In genomic region chr13:43780666-43781065, GRCh38 we compare ENCODE assay signal across 1 cellular context.
A peak's percentile ranks its signal among the peaks of the same experiment; 100 is the strongest.
TF ChIP-seq lines count a peak whose summit lies in the region.

No MANE protein-coding gene starts in this region.

TF ChIP-seq in H1, 55 proteins besides CTCF, POLR2A, EP300 and RAD21 (continued from another document):
- TF ChIP-seq ATF2 (IDR thresholded peaks at IDR 0.05; ENCODE audit: low read length) (no peak), TEAD4 (IDR thresholded peaks at IDR 0.05; ENCODE audit: low read depth, low read length) (peak; percentile 72), TBP (IDR thresholded peaks at IDR 0.05; ENCODE audit: low read depth, low read length) (no peak), RFX5 (IDR thresholded peaks at IDR 0.05; ENCODE audit: borderline replicate concordance, low read depth, low read length) (no peak), BCL11A (IDR thresholded peaks at IDR 0.05; ENCODE audit: low read depth in 2 of 2, low read length in 2 of 2) (peak in 1 of 2 experiments; percentile 5), RNF2 (IDR thresholded peaks at IDR 0.05; ENCODE audit: borderline replicate concordance, low read depth, low read length, missing control alignments, poor library complexity, severe bottlenecking) (no peak), TCF12 (IDR thresholded peaks at IDR 0.05; ENCODE audit: low read depth, low read length) (peak; percentile 98)
- TF ChIP-seq, protein P1, sequence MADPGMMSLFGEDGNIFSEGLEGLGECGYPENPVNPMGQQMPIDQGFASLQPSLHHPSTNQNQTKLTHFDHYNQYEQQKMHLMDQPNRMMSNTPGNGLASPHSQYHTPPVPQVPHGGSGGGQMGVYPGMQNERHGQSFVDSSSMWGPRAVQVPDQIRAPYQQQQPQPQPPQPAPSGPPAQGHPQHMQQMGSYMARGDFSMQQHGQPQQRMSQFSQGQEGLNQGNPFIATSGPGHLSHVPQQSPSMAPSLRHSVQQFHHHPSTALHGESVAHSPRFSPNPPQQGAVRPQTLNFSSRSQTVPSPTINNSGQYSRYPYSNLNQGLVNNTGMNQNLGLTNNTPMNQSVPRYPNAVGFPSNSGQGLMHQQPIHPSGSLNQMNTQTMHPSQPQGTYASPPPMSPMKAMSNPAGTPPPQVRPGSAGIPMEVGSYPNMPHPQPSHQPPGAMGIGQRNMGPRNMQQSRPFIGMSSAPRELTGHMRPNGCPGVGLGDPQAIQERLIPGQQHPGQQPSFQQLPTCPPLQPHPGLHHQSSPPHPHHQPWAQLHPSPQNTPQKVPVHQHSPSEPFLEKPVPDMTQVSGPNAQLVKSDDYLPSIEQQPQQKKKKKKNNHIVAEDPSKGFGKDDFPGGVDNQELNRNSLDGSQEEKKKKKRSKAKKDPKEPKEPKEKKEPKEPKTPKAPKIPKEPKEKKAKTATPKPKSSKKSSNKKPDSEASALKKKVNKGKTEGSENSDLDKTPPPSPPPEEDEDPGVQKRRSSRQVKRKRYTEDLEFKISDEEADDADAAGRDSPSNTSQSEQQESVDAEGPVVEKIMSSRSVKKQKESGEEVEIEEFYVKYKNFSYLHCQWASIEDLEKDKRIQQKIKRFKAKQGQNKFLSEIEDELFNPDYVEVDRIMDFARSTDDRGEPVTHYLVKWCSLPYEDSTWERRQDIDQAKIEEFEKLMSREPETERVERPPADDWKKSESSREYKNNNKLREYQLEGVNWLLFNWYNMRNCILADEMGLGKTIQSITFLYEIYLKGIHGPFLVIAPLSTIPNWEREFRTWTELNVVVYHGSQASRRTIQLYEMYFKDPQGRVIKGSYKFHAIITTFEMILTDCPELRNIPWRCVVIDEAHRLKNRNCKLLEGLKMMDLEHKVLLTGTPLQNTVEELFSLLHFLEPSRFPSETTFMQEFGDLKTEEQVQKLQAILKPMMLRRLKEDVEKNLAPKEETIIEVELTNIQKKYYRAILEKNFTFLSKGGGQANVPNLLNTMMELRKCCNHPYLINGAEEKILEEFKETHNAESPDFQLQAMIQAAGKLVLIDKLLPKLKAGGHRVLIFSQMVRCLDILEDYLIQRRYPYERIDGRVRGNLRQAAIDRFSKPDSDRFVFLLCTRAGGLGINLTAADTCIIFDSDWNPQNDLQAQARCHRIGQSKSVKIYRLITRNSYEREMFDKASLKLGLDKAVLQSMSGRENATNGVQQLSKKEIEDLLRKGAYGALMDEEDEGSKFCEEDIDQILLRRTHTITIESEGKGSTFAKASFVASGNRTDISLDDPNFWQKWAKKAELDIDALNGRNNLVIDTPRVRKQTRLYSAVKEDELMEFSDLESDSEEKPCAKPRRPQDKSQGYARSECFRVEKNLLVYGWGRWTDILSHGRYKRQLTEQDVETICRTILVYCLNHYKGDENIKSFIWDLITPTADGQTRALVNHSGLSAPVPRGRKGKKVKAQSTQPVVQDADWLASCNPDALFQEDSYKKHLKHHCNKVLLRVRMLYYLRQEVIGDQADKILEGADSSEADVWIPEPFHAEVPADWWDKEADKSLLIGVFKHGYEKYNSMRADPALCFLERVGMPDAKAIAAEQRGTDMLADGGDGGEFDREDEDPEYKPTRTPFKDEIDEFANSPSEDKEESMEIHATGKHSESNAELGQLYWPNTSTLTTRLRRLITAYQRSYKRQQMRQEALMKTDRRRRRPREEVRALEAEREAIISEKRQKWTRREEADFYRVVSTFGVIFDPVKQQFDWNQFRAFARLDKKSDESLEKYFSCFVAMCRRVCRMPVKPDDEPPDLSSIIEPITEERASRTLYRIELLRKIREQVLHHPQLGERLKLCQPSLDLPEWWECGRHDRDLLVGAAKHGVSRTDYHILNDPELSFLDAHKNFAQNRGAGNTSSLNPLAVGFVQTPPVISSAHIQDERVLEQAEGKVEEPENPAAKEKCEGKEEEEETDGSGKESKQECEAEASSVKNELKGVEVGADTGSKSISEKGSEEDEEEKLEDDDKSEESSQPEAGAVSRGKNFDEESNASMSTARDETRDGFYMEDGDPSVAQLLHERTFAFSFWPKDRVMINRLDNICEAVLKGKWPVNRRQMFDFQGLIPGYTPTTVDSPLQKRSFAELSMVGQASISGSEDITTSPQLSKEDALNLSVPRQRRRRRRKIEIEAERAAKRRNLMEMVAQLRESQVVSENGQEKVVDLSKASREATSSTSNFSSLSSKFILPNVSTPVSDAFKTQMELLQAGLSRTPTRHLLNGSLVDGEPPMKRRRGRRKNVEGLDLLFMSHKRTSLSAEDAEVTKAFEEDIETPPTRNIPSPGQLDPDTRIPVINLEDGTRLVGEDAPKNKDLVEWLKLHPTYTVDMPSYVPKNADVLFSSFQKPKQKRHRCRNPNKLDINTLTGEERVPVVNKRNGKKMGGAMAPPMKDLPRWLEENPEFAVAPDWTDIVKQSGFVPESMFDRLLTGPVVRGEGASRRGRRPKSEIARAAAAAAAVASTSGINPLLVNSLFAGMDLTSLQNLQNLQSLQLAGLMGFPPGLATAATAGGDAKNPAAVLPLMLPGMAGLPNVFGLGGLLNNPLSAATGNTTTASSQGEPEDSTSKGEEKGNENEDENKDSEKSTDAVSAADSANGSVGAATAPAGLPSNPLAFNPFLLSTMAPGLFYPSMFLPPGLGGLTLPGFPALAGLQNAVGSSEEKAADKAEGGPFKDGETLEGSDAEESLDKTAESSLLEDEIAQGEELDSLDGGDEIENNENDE (IDR thresholded peaks at IDR 0.05; ENCODE audit: insufficient replicate concordance, low read length): peak; percentile 26
